In the genomic region with DNA sequence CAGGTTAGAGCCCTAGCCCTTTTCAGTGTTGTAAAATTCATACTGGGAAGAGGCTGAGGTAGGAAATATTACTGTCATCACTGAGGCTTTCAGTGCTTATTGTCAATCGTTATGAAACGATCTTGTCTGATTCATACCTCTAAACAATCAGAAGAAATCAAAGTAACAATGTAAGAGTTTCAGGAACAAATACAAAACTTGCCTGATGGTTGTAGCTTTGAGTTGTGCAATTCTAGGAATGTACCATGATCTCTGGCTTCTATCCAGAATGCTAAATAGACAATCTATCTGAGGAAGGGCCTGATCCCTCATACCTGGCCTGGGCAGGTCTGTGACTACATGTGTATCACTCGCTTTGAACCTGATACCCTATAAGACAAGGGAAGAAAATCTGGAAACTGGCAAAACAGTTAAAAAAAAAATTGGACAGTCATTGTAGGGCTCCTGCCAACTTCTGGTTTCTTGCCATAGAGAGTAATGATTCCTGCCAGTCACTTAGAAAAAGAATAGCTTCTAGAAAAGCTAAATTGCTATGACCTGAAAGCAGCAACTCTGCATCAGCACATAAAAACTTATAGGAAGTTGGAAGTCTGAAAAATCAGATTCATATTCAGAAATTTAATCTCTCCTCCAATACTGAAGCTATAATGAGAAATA, we compare ENCODE assay signal across 10 cellular contexts.
DNase-seq lines count a peak whose midpoint lies in the region; ATAC-seq, FAIRE-seq and TF ChIP-seq lines count a peak whose summit lies in the region.
"Had no signal": no experiment of that assay in that cellular context is flagged by ENCODE, and none has a peak within 500 bp of the region (broad histone marks: within the 10 kb centered on the region; RNA-seq: fewer than 3 reads in every experiment).

No MANE protein-coding gene starts in this region.

- no peaks in the 10 kb centered on the region for H3K36me3 Mint-ChIP-seq in activated T-helper 2 cell treated with anti-CD3 and anti-CD28 coated beads, Interferon-gamma antibody, Interleukin-2, Interleukin-4, amounts not matched to agents 10 μg/mL and 5 μg/mL and 100 μg/mL, durations not matched to agents 14 hours and 24 hours and 36 hours (ENCODE audit: low read depth)

- TF ChIP-seq RAD21 in A549 (conservative IDR thresholded peaks at IDR 0.05 in 1 of 2, IDR thresholded peaks at IDR 0.05 in 1 of 2) = no peak
- TF ChIP-seq RAD21 in Ishikawa (IDR thresholded peaks at IDR 0.05; ENCODE audit: low read depth) = no peak
- no peak for TF ChIP-seq RAD21 in HepG2 (CRISPR knock-in tag; IDR thresholded peaks at IDR 0.05)

- H4K20me1 ChIP-seq in HepG2 (ENCODE audit: insufficient read depth, low read length) = no peaks in the 10 kb centered on the region
- H4K20me1 ChIP-seq: BLaER1 treated with 17β-estradiol and CSF1 and Interleukin-3, amounts not matched to agents 10 nM and 100 nM had no signal

- WGBS in A549 (ENCODE audit: missing lambda C conversion rate) = 34% methylated on average over 3 of the region's 3 CpGs
- under 1% methylated on average over 3 of the region's 3 CpGs for WGBS in HepG2 (ENCODE audit: low lambda C conversion rate)

- H3K4me2 ChIP-seq in A549 (peak overlapping the region; percentile 68), HepG2 (ENCODE audit: low read depth, low read length) (peak overlapping the region; percentile 30)
- H3K4me2 ChIP-seq: BLaER1 treated with 17β-estradiol and CSF1 and Interleukin-3, amounts not matched to agents 10 nM and 100 nM had no signal

- intact Hi-C loops in HepG2 (cut with micrococcal nuclease; ENCODE audit: unreplicated experiment) (no loop called here), head of caudate nucleus (cut with DNase I) (no loop called here)
- intact Hi-C loops in activated T-helper 2 cell treated with anti-CD3 and anti-CD28 coated beads, Interferon-gamma antibody, Interleukin-2, Interleukin-4, amounts not matched to agents 10 μg/mL and 5 μg/mL and 100 μg/mL, durations not matched to agents 14 hours and 24 hours and 36 hours (cut with micrococcal nuclease) = no loop called here

- H3K27ac Mint-ChIP-seq in activated T-helper 2 cell treated with anti-CD3 and anti-CD28 coated beads, Interferon-gamma antibody, Interleukin-2, Interleukin-4, amounts not matched to agents 10 μg/mL and 5 μg/mL and 100 μg/mL, durations not matched to agents 14 hours and 24 hours and 36 hours = no peak overlapping the region

- no peaks in the 10 kb centered on the region for H3K9me3 Mint-ChIP-seq in activated T-helper 2 cell treated with anti-CD3 and anti-CD28 coated beads, Interferon-gamma antibody, Interleukin-2, Interleukin-4, amounts not matched to agents 10 μg/mL and 5 μg/mL and 100 μg/mL, durations not matched to agents 14 hours and 24 hours and 36 hours

- H3K9me3 ChIP-seq in A549 (no peaks in the 10 kb centered on the region), HepG2 (ENCODE audit: low read length) (no peaks in the 10 kb centered on the region)
- H3K9me3 ChIP-seq: tibial nerve had no signal

- TF ChIP-seq EP300 in A549 (IDR thresholded peaks at IDR 0.05) = no peak
- TF ChIP-seq EP300 in Ishikawa (IDR thresholded peaks at IDR 0.05; ENCODE audit: borderline replicate concordance) = no peak
- peak; percentile 25 to 36; a peak in 2 of 4 replicates for TF ChIP-seq EP300 in HepG2 (IDR thresholded peaks at IDR 0.05; ENCODE audit: low read depth in 2 of 2, low read length in 2 of 2)
- TF ChIP-seq EP300 in HepG2 (CRISPR knock-in tag; IDR thresholded peaks at IDR 0.05; ENCODE audit: borderline replicate concordance) = no peak

- H3K27me3 Mint-ChIP-seq in activated T-helper 2 cell treated with anti-CD3 and anti-CD28 coated beads, Interferon-gamma antibody, Interleukin-2, Interleukin-4, amounts not matched to agents 10 μg/mL and 5 μg/mL and 100 μg/mL, durations not matched to agents 14 hours and 24 hours and 36 hours (ENCODE audit: low read depth) = no peaks in the 10 kb centered on the region

- H3K36me3 ChIP-seq in HepG2 (replicated peaks in 1 of 2; ENCODE audit: control insufficient read depth in 1 of 2, insufficient read depth in 2 of 2, low read length in 2 of 2) = no peaks in the 10 kb centered on the region
- H3K36me3 ChIP-seq: tibial nerve had no signal

- peak overlapping the region; percentile 22 for H2AFZ ChIP-seq in HepG2 (ENCODE audit: low read length)

- POLR2A ChIA-PET in A549 (lab: Yijun Ruan, JAX) (no interaction called here), HepG2 (lab: Yijun Ruan, JAX) (no interaction called here)

- peaks cover 21% of the 10 kb centered on the region for H3K4me1 ChIP-seq in A549
- peaks cover 19% of the 10 kb centered on the region for H3K4me1 ChIP-seq in HepG2 (ENCODE audit: insufficient read depth, low read length)

- H3K4me3 ChIP-seq in A549 = no peak overlapping the region
- H3K4me3 ChIP-seq in HepG2 (replicated peaks in 1 of 3; ENCODE audit: insufficient read depth in 1 of 3, low read depth in 2 of 3, low read length in 3 of 3) = no peak overlapping the region
- H3K4me3 ChIP-seq: BLaER1 treated with 17β-estradiol and CSF1 and Interleukin-3, amounts not matched to agents 10 nM and 100 nM; tibial nerve had no signal

- DNase-seq in A549 (ENCODE audit: low read depth in 1 of 2, low spot score in 1 of 2) (peak in 1 of 2 experiments; percentile 29), cerebellum (ENCODE audit: low spot score) (peak; percentile 11), HepG2 (ENCODE audit: low spot score) (peak; percentile 83), A172 (ENCODE audit: low spot score) (no peak), head of caudate nucleus (no peak)
- no peak for DNase-seq in activated T-helper 2 cell treated with anti-CD3 and anti-CD28 coated beads, Interferon-gamma antibody, Interleukin-2, Interleukin-4, amounts not matched to agents 10 μg/mL and 5 μg/mL and 100 μg/mL, durations not matched to agents 14 hours and 24 hours and 36 hours (ENCODE audit: low spot score)

- H3K4me1 Mint-ChIP-seq in activated T-helper 2 cell treated with anti-CD3 and anti-CD28 coated beads, Interferon-gamma antibody, Interleukin-2, Interleukin-4, amounts not matched to agents 10 μg/mL and 5 μg/mL and 100 μg/mL, durations not matched to agents 14 hours and 24 hours and 36 hours (ENCODE audit: low read depth) = peaks cover 8% of the 10 kb centered on the region

- FAIRE-seq in A549 (lab: Jason Lieb, UNC) = no peak
- peak; percentile 67 for FAIRE-seq in HepG2 (lab: Jason Lieb, UNC)

- no peak for TF ChIP-seq CTCF in A549 (IDR thresholded peaks at IDR 0.05)
- no peak for TF ChIP-seq CTCF in HepG2 (CRISPR knock-in tag; IDR thresholded peaks at IDR 0.05)

- peak in 1 of 2 experiments; percentile 53; a peak in 2 of 6 replicates for ATAC-seq in A549
- peak; percentile 96 for ATAC-seq in HepG2
- no peak for ATAC-seq in GM18511 (IDR thresholded peaks at IDR 0.05; ENCODE audit: unreplicated experiment)

- CTCF ChIA-PET in A549 (lab: Yijun Ruan, JAX) = interaction anchor here (1.6 kb wide), 1 partner anchor 175 kb away, joined by 5 read pairs; no protein-coding TSS in a partner anchor
- CTCF ChIA-PET in HepG2 (lab: Yijun Ruan, JAX; ENCODE audit: low intra/inter-chr PET ratio, low total read pairs) = no interaction called here

- no peaks in the 10 kb centered on the region for H3K27me3 ChIP-seq in HepG2 (ENCODE audit: control insufficient read depth in 1 of 2, insufficient read depth in 2 of 2, low read length in 2 of 2)
- H3K27me3 ChIP-seq: BLaER1 treated with 17β-estradiol and CSF1 and Interleukin-3, amounts not matched to agents 10 nM and 100 nM; tibial nerve had no signal

- H3K27ac ChIP-seq in A549 (peak overlapping the region; percentile 54 to 66), HepG2 (ENCODE audit: extremely low read length, insufficient read depth, low read length) (peak overlapping the region; percentile 5)
- H3K27ac ChIP-seq: BLaER1 treated with 17β-estradiol and CSF1 and Interleukin-3, amounts not matched to agents 10 nM and 100 nM had no signal

- TF ChIP-seq POLR2A in A549 (IDR thresholded peaks at IDR 0.05; ENCODE audit: low read length) (no peak), HepG2 (IDR thresholded peaks at IDR 0.05; ENCODE audit: insufficient read depth in 1 of 2, low read depth in 2 of 2, low read length in 2 of 2) (no peak)

- H3K4me3 Mint-ChIP-seq in activated T-helper 2 cell treated with anti-CD3 and anti-CD28 coated beads, Interferon-gamma antibody, Interleukin-2, Interleukin-4, amounts not matched to agents 10 μg/mL and 5 μg/mL and 100 μg/mL, durations not matched to agents 14 hours and 24 hours and 36 hours (ENCODE audit: low read depth) = no peak overlapping the region

- no peak overlapping the region for H3K9ac ChIP-seq in HepG2 (ENCODE audit: insufficient read depth, low read depth, low read length)
- H3K9ac ChIP-seq: BLaER1 treated with 17β-estradiol and CSF1 and Interleukin-3, amounts not matched to agents 10 nM and 100 nM had no signal

- H3K79me2 ChIP-seq in HepG2 (ENCODE audit: insufficient read depth, low read length) = no peaks in the 10 kb centered on the region

- in situ Hi-C loops in HepG2 (cut with HindIII; ENCODE audit: extremely low pct_ligation_motif_present, low pct_unique_long_range_greater_than_20kb) = no loop called here

- BruUV-seq in HepG2 (replicated peaks; lab: Mats Ljungman, UMichigan) = no TSS peak

TF ChIP-seq in A549, 52 proteins besides CTCF, POLR2A, EP300 and RAD21:
- TF ChIP-seq TFCP2L1 (CRISPR knock-in tag; IDR thresholded peaks at IDR 0.05) = no peak
- no peak for TF ChIP-seq KDM5A (IDR thresholded peaks at IDR 0.05)
- TF ChIP-seq JUNB (IDR thresholded peaks at IDR 0.05) = peak; percentile 46
- TF ChIP-seq CEBPB (IDR thresholded peaks at IDR 0.05) = peak; percentile 81 to 84

TF ChIP-seq in HepG2, 621 proteins besides CTCF, POLR2A, EP300 and RAD21 (continues in another document):
- TF ChIP-seq SOX13 (IDR thresholded peaks at IDR 0.05) = no peak
- peak in 1 of 2 experiments; percentile 89; a peak in 2 of 4 replicates for TF ChIP-seq SOX13 (CRISPR knock-in tag; conservative IDR thresholded peaks at IDR 0.05 in 1 of 2, IDR thresholded peaks at IDR 0.05 in 1 of 2)
- TF ChIP-seq ATF1 (CRISPR knock-in tag; IDR thresholded peaks at IDR 0.05) = 0 out of 2 replicates have a peak, but pooled peaks have one; percentile 36
- TF ChIP-seq ZBTB3 (CRISPR knock-in tag; IDR thresholded peaks at IDR 0.05; ENCODE audit: borderline replicate concordance, low read depth) = no peak
- TF ChIP-seq ZNF337 (CRISPR knock-in tag; IDR thresholded peaks at IDR 0.05; ENCODE audit: borderline replicate concordance, low read depth) = no peak
- peak; percentile 67 for TF ChIP-seq NFIC (IDR thresholded peaks at IDR 0.05; ENCODE audit: low read length)

Comparison
In these comparisons a context has a peak if more than half of its experiments do, and no peak if none do; other contexts are left out.
1. DNase-seq: peak in cerebellum (single experiment) and HepG2 (single experiment); none in activated T-helper 2 cell treated with anti-CD3 and anti-CD28 coated beads, Interferon-gamma antibody, Interleukin-2, Interleukin-4, amounts not matched to agents 10 μg/mL and 5 μg/mL and 100 μg/mL, durations not matched to agents 14 hours and 24 hours and 36 hours (single experiment), A172 (single experiment) and head of caudate nucleus (0 of 42).